8 cellular contexts compared by ENCODE assay signal in the genomic region with DNA sequence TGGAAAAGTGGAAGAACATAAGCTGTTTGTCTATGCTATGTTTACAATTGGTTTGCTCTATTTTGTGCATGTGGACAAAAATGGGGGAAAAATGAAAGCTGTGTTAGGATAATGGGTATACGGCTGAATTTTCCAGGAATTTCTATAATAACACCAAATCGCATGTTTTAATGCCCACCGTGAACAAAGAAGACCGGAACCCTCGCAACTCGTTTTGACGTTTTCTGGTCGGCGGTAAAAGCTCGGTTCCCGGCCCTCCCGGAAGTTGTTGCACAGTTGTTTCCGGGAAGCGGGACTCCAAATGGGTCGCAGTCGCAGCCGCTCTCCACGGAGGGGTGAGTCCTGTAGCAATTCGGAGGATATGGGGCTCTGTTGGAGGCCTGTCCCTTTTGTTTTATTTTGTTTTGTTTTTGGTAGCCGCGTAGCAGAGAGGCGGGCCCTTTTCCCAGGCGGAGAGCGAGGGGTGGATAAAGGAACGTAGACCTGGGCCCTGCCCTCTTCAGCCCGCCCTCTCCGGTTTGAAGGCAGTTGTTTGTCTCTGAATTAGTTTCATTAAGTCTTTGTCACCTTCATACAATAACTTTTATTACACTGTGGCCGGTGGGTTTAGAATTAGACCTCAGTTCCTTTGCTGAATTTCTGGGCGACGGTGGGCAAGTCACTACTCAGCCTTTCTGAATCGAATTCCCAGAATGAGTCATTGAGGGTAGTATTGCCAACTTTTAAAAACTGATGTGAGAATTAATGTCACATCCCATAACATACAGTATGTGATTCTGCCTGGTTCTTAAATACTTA. TPM values are rescaled to one million over a fixed set of nuclear protein-coding genes. Genes with fewer than 3 reads are reported as not detected.
DNase-seq lines count a peak whose midpoint lies in the region; ATAC-seq, FAIRE-seq and TF ChIP-seq lines count a peak whose summit lies in the region.

A gene with protein sequence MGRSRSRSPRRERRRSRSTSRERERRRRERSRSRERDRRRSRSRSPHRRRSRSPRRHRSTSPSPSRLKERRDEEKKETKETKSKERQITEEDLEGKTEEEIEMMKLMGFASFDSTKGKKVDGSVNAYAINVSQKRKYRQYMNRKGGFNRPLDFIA (plus strand): TSS at position 273 of the 798 bp plus-strand sequence. CDS start 29 bp downstream, at position 302.

- peak within 1 kb of the TSS; percentile 87 to 95 for H3K27ac ChIP-seq in esophagus (ENCODE audit: low read depth in 2 of 2, low read length in 1 of 2)
- peak within 1 kb of the TSS; percentile 76 to 77 for H3K27ac ChIP-seq in mucosa of rectum (ENCODE audit: low read depth in 2 of 2, low read length in 2 of 2)

- ATAC-seq in GM19351 (IDR thresholded peaks at IDR 0.05; ENCODE audit: unreplicated experiment): peak; percentile 69
- ATAC-seq in activated T-cell treated with anti-CD3 and anti-CD28 coated beads, Interleukin-2, amount 50 U/mL, for 4 hours: peak; percentile 93 to 94

- H3K36me3 ChIP-seq in BE2C: no peaks in the 10 kb centered on the region
- H3K36me3 ChIP-seq in esophagus (ENCODE audit: control insufficient read depth in 2 of 2, insufficient read depth in 2 of 2, low read length in 1 of 2): peaks cover 0 to 3% of the 10 kb centered on the region in 2 donors
- peaks cover 15 to 23% of the 10 kb centered on the region in 2 donors for H3K36me3 ChIP-seq in mucosa of rectum (ENCODE audit: control insufficient read depth in 2 of 2, insufficient read depth in 2 of 2, low read length in 2 of 2)

- H3K4me1 ChIP-seq in BE2C (no peaks in the 10 kb centered on the region), esophagus (ENCODE audit: control insufficient read depth in 2 of 2, insufficient read depth in 2 of 2, low read length in 1 of 2) (no peaks in the 10 kb centered on the region), mucosa of rectum (ENCODE audit: control insufficient read depth in 2 of 2, insufficient read depth in 2 of 2, low read length in 2 of 2) (peaks cover 6 to 11% of the 10 kb centered on the region in 2 donors)

- H3K9ac ChIP-seq in mucosa of rectum (ENCODE audit: low read depth in 1 of 2, low read length in 2 of 2): peak within 1 kb of the TSS; percentile 87 to 95

- H3K9me3 ChIP-seq in BE2C: no peaks in the 10 kb centered on the region
- H3K9me3 ChIP-seq in esophagus (ENCODE audit: control insufficient read depth in 2 of 2, insufficient read depth in 1 of 2, low read depth in 1 of 2, low read length in 1 of 2): no peaks in the 10 kb centered on the region
- H3K9me3 ChIP-seq in mucosa of rectum (ENCODE audit: control insufficient read depth in 2 of 2, low read length in 2 of 2): no peaks in the 10 kb centered on the region

- H3K4me3 Mint-ChIP-seq in IgD-negative memory B cell: peak within 1 kb of the TSS; percentile 98 to 100 (median 100)
- peak within 1 kb of the TSS; percentile 100 for H3K4me3 Mint-ChIP-seq in activated T-cell treated with anti-CD3 and anti-CD28 coated beads, Interleukin-2, amount 50 U/mL, for 4 hours

- 0% methylated on average over 31 of the region's 31 CpGs for WGBS in esophagus, 2 donors

- no peak for TF ChIP-seq CTCF in BE2C (IDR thresholded peaks at IDR 0.05; ENCODE audit: low read depth, low read length)

- H3K27me3 ChIP-seq in BE2C (no peaks in the 10 kb centered on the region), esophagus (ENCODE audit: control insufficient read depth in 1 of 2, insufficient read depth in 2 of 2, low read length in 2 of 2) (no peaks in the 10 kb centered on the region), mucosa of rectum (ENCODE audit: control insufficient read depth in 2 of 2, insufficient read depth in 2 of 2, low read length in 2 of 2) (no peaks in the 10 kb centered on the region)

- peaks cover 8 to 29% (median 23%) of the 10 kb centered on the region in 3 donors for H3K4me1 Mint-ChIP-seq in IgD-negative memory B cell
- H3K4me1 Mint-ChIP-seq in activated T-cell treated with anti-CD3 and anti-CD28 coated beads, Interleukin-2, amount 50 U/mL, for 4 hours (ENCODE audit: low read depth): peaks cover 43% of the 10 kb centered on the region

- H3K4me3 ChIP-seq in BE2C (ENCODE audit: low read depth, low read length) (peak within 1 kb of the TSS; percentile 85), esophagus (ENCODE audit: low read depth in 1 of 2, low read length in 2 of 2) (peak within 1 kb of the TSS; percentile 72 to 98), mucosa of rectum (ENCODE audit: low read length in 2 of 2) (peak within 1 kb of the TSS; percentile 86 to 99)

- H3K9me3 Mint-ChIP-seq in IgD-negative memory B cell: peaks cover 0 to 6% (median 4%) of the 10 kb centered on the region in 3 donors
- H3K9me3 Mint-ChIP-seq in activated T-cell treated with anti-CD3 and anti-CD28 coated beads, Interleukin-2, amount 50 U/mL, for 4 hours: no peaks in the 10 kb centered on the region

- H3K27me3 Mint-ChIP-seq in IgD-negative memory B cell: no peaks in the 10 kb centered on the region
- H3K27me3 Mint-ChIP-seq in activated T-cell treated with anti-CD3 and anti-CD28 coated beads, Interleukin-2, amount 50 U/mL, for 4 hours (ENCODE audit: low read depth): no peaks in the 10 kb centered on the region

- no peak for FAIRE-seq in RCC 7860 (lab: Jason Lieb, UNC)

- peak; percentile 65 for DNase-seq in BE2C
- peak; percentile 55 for DNase-seq in RCC 7860 (ENCODE audit: low spot score)
- DNase-seq in activated T-cell treated with anti-CD3 and anti-CD28 coated beads, Interleukin-2, amount 50 U/mL, for 4 hours: peak; percentile 71
- peak; percentile 86 for DNase-seq in stimulated activated CD8-positive, alpha-beta memory T cell treated with anti-CD3 and anti-CD28 coated beads, Interleukin-4, amount 100 ng/mL, for 48 hours

- peaks cover 3% of the 10 kb centered on the region for H3K36me3 Mint-ChIP-seq in IgD-negative memory B cell
- H3K36me3 Mint-ChIP-seq in activated T-cell treated with anti-CD3 and anti-CD28 coated beads, Interleukin-2, amount 50 U/mL, for 4 hours (ENCODE audit: insufficient read depth): peaks cover 14% of the 10 kb centered on the region

- peak within 1 kb of the TSS; percentile 96 to 99 (median 98) for H3K27ac Mint-ChIP-seq in IgD-negative memory B cell

RNA-seq across cellular contexts. Expression of the gene that starts here (rescaled TPM):
- 19.1 TPM for polyA plus RNA-seq in BE2C (2012; ENCODE audit: insufficient read depth, insufficient read length, low read depth)
- polyA plus RNA-seq in IgD-negative memory B cell (79.0 TPM), esophagus (10 to 100 TPM; 22.0 to 24.4 TPM)
- 10 to 100 TPM; 57.4 to 77.1 (median 75.4) TPM for total RNA-seq in activated T-cell treated with anti-CD3 and anti-CD28 coated beads, Interleukin-2, amount 50 U/mL, for 4 hours

Comparison
In these comparisons a context has a peak if more than half of its experiments do, and no peak if none do; other contexts are left out.
1. Peak in every context shown above with its lines: DNase-seq, ATAC-seq, H3K4me3 ChIP-seq and H3K27ac ChIP-seq.